In the genomic region with DNA sequence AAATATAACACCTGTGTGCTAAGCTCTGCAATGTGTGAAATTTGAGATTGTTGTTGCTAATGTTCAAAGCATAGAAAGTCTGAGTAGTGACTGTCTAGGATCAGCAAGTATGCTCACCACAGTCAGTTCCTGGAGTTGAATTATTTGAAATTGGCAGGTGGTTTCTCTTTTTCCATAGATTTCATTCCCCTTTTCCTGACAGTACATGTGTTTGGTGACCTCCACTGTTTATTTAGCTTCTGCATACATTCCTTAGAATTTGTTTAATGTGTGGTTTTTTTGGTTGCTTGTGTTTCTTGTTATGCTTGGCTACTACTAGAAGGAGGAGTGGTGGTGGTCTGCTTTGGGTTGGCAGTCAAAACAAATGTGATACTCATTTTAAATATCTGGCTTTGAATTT, we compare ENCODE assay signal across 22 cellular contexts. TPM values are rescaled to one million over a fixed set of nuclear protein-coding genes. Genes with fewer than 3 reads are reported as not detected.
DNase-seq lines count a peak whose midpoint lies in the region; ATAC-seq, FAIRE-seq and TF ChIP-seq lines count a peak whose summit lies in the region.
"Had no signal": no experiment of that assay in that cellular context is flagged by ENCODE, and none has a peak within 500 bp of the region (broad histone marks: within the 10 kb centered on the region; RNA-seq: fewer than 3 reads in every experiment).

No MANE protein-coding gene starts in this region.

- H3K4me3 ChIP-seq in HEK293 (ENCODE audit: low read depth, low read length) (no peak overlapping the region), astrocyte (ENCODE audit: insufficient read depth, low read depth, low read length) (no peak overlapping the region), endothelial cell of umbilical vein (replicated peaks in 1 of 3; ENCODE audit: insufficient read depth in 1 of 3, low read depth in 1 of 3, low read length in 3 of 3) (no peak overlapping the region)
- H3K4me3 ChIP-seq: HAP-1, K562, PC-9, SJCRH30 had no signal

- intact Hi-C loops in endothelial cell of umbilical vein (cut with micrococcal nuclease): no loop called here

- no peaks in the 10 kb centered on the region for H3K9me1 ChIP-seq in endothelial cell of umbilical vein (replicated peaks; ENCODE audit: control insufficient read depth, extremely low read depth, insufficient read depth, low read length)

- peak; percentile 29 for DNase-seq in Daoy (ENCODE audit: low read depth)
- DNase-seq in astrocyte (ENCODE audit: low read depth): peak; percentile 62
- peak; percentile 78 for DNase-seq in endothelial cell of umbilical vein (ENCODE audit: low read depth, low spot score)
- DNase-seq in D721Med (ENCODE audit: insufficient read length, low spot score): no peak
- DNase-seq in stimulated activated CD4-positive, alpha-beta T cell treated with anti-CD3 and anti-CD28 coated beads, Interleukin-12 subunit alpha, Interleukin-12 subunit beta, amount 100 ng/mL, for 4 hours: no peak
- no peak for DNase-seq in LoVo (ENCODE audit: low spot score)
- DNase-seq: ACHN, AML-193, GDM1, NCI-H187 treated with DMSO at 0.1 percent for 48 hours, NCI-H510A, NCI-H82, PC-9, T-helper 17 cell had no signal

- H3K27ac ChIP-seq in HEK293 (ENCODE audit: extremely low read depth, low read depth, low read length) (no peak overlapping the region), astrocyte (ENCODE audit: low read depth, low read length) (no peak overlapping the region), endothelial cell of umbilical vein (ENCODE audit: insufficient read depth, low read depth, low read length) (no peak overlapping the region)
- H3K27ac ChIP-seq: PC-9, RWPE1, SJCRH30 had no signal

- peaks cover 11% of the 10 kb centered on the region for H3K4me1 ChIP-seq in HEK293 (ENCODE audit: control insufficient read depth, insufficient read depth, low read length)
- no peaks in the 10 kb centered on the region for H3K4me1 ChIP-seq in astrocyte (ENCODE audit: insufficient read depth, low read length)
- no peaks in the 10 kb centered on the region for H3K4me1 ChIP-seq in endothelial cell of umbilical vein (ENCODE audit: control insufficient read depth, extremely low read depth, insufficient read depth, low read length)
- H3K4me1 ChIP-seq: HAP-1 had no signal

- H3K4me2 ChIP-seq in astrocyte (ENCODE audit: low read length) (no peak overlapping the region), endothelial cell of umbilical vein (ENCODE audit: insufficient read depth, low read length) (no peak overlapping the region)
- H3K4me2 ChIP-seq: PC-9 had no signal

- no peaks in the 10 kb centered on the region for H3K27me3 ChIP-seq in astrocyte (ENCODE audit: insufficient read depth, low read length)
- H3K27me3 ChIP-seq in endothelial cell of umbilical vein (ENCODE audit: control insufficient read depth in 2 of 2, insufficient read depth in 2 of 2, low read length in 2 of 2): no peaks in the 10 kb centered on the region
- H3K27me3 ChIP-seq: SJCRH30 had no signal

- H2AFZ ChIP-seq in astrocyte (ENCODE audit: low read depth, low read length): no peak overlapping the region
- H2AFZ ChIP-seq in endothelial cell of umbilical vein (ENCODE audit: low read depth, low read length): no peak overlapping the region
- H2AFZ ChIP-seq: PC-9 had no signal

- no peak for TF ChIP-seq POLR2A in endothelial cell of umbilical vein (IDR thresholded peaks at IDR 0.05; ENCODE audit: low read depth, low read length)

- POLR2A ChIA-PET in HEK293 (lab: Yijun Ruan, JAX): no interaction called here
- POLR2A ChIA-PET in endothelial cell of umbilical vein (lab: Charles Lee): no interaction called here

- no peaks in the 10 kb centered on the region; a peak in 1 of 3 replicates for H3K36me3 ChIP-seq in HEK293 (ENCODE audit: control insufficient read depth in 2 of 2, insufficient read depth in 1 of 2, low read length in 2 of 2)
- no peaks in the 10 kb centered on the region for H3K36me3 ChIP-seq in astrocyte (ENCODE audit: insufficient read depth, low read length)
- no peaks in the 10 kb centered on the region for H3K36me3 ChIP-seq in endothelial cell of umbilical vein (ENCODE audit: control insufficient read depth in 2 of 2, extremely low read depth in 1 of 2, insufficient read depth in 2 of 2, low read length in 2 of 2)
- H3K36me3 ChIP-seq: HAP-1 had no signal

- no peaks in the 10 kb centered on the region for H3K36me3 Mint-ChIP-seq in astrocyte (ENCODE audit: low read depth, unreplicated experiment)
- H3K36me3 Mint-ChIP-seq: CD14-positive monocyte had no signal

- H3K4me3 Mint-ChIP-seq in astrocyte (ENCODE audit: unreplicated experiment): no peak overlapping the region
- H3K4me3 Mint-ChIP-seq: CD14-positive monocyte, T-helper 17 cell had no signal

- no peaks in the 10 kb centered on the region for H3K27me3 Mint-ChIP-seq in astrocyte (ENCODE audit: low read depth, unreplicated experiment)

- H3K9me3 ChIP-seq in HEK293 (ENCODE audit: control insufficient read depth, insufficient read depth, low read depth, low read length) (no peaks in the 10 kb centered on the region), astrocyte (ENCODE audit: insufficient read depth, low read depth, low read length) (no peaks in the 10 kb centered on the region), endothelial cell of umbilical vein (replicated peaks; ENCODE audit: control insufficient read depth, insufficient read depth, low read length) (no peaks in the 10 kb centered on the region)
- H3K9me3 ChIP-seq: HAP-1 had no signal

- ATAC-seq in GM18519 (IDR thresholded peaks at IDR 0.05; ENCODE audit: low FRiP score, unreplicated experiment): no peak
- ATAC-seq: K562, T-helper 17 cell had no signal

- no peaks in the 10 kb centered on the region for H3K9me3 Mint-ChIP-seq in astrocyte (ENCODE audit: unreplicated experiment)

- TF ChIP-seq CTCF in HEK293 (tag by site-specific recombination; IDR thresholded peaks at IDR 0.05): no peak
- TF ChIP-seq CTCF in astrocyte (IDR thresholded peaks at IDR 0.05; ENCODE audit: insufficient read depth, low read depth, low read length): no peak
- TF ChIP-seq CTCF in endothelial cell of umbilical vein (IDR thresholded peaks at IDR 0.05; ENCODE audit: extremely low read depth in 1 of 2, insufficient read depth in 1 of 2, low read depth in 1 of 2, low read length in 2 of 2): no peak
- TF ChIP-seq CTCF in D721Med (IDR thresholded peaks at IDR 0.05; ENCODE audit: insufficient read depth, missing control alignments): no peak

- no peaks in the 10 kb centered on the region for H3K79me2 ChIP-seq in astrocyte (ENCODE audit: insufficient read depth, low read length)
- H3K79me2 ChIP-seq in endothelial cell of umbilical vein (ENCODE audit: control insufficient read depth, insufficient read depth, low read length): no peaks in the 10 kb centered on the region

- no TSS peak for BruUV-seq in endothelial cell of umbilical vein (replicated peaks; lab: Mats Ljungman, UMichigan)

- H3K9ac ChIP-seq in astrocyte (ENCODE audit: low read length) (no peak overlapping the region), endothelial cell of umbilical vein (replicated peaks; ENCODE audit: extremely low read depth, insufficient read depth, low read length) (no peak overlapping the region)

- no peaks in the 10 kb centered on the region for H3K4me1 Mint-ChIP-seq in astrocyte (ENCODE audit: low read depth, unreplicated experiment)
- H3K4me1 Mint-ChIP-seq: CD14-positive monocyte had no signal

- FAIRE-seq in astrocyte (lab: Jason Lieb, UNC) (no peak), endothelial cell of umbilical vein (lab: Jason Lieb, UNC) (peak; percentile 26), D721Med (lab: Jason Lieb, UNC) (no peak)
- FAIRE-seq: GM19239, K562 had no signal

- dilution Hi-C loops in endothelial cell of umbilical vein (cut with MboI; ENCODE audit: extremely low pct_ligation_motif_present, low sequenced_read_pairs): no loop called here

- CTCF ChIA-PET in HEK293 (lab: Yijun Ruan, JAX) (no interaction called here), endothelial cell of umbilical vein (lab: Charles Lee) (interaction anchor here (1.0 to 1.6 kb wide), 2 partner anchors 40 to 73 kb away, joined by 3 to 7 read pairs; no protein-coding TSS in a partner anchor)

- H3K27ac Mint-ChIP-seq in astrocyte (ENCODE audit: unreplicated experiment): no peak overlapping the region
- H3K27ac Mint-ChIP-seq: CD14-positive monocyte, T-helper 17 cell had no signal

- H4K20me1 ChIP-seq in astrocyte (ENCODE audit: insufficient read depth, low read length) (no peaks in the 10 kb centered on the region), endothelial cell of umbilical vein (replicated peaks; ENCODE audit: control insufficient read depth, extremely low read depth, insufficient read depth, low read length) (no peaks in the 10 kb centered on the region)

TF ChIP-seq in endothelial cell of umbilical vein, 7 proteins besides CTCF, POLR2A, EP300 and RAD21:
- TF ChIP-seq JUN (IDR thresholded peaks at IDR 0.05; ENCODE audit: borderline replicate concordance, insufficient read depth, insufficient read length, low read depth) (no peak), EZH2 (IDR thresholded peaks at IDR 0.05; ENCODE audit: borderline replicate concordance, low read depth, low read length, severe bottlenecking) (no peak), POLR2AphosphoS5 (IDR thresholded peaks at IDR 0.05; ENCODE audit: insufficient read depth, low read depth, low read length) (no peak), GATA2 (IDR thresholded peaks at IDR 0.05; ENCODE audit: insufficient read depth, insufficient read length, low read depth, low read length) (no peak), MYC (IDR thresholded peaks at IDR 0.05; ENCODE audit: low read depth, low read length) (no peak)
- TF ChIP-seq, protein P1, sequence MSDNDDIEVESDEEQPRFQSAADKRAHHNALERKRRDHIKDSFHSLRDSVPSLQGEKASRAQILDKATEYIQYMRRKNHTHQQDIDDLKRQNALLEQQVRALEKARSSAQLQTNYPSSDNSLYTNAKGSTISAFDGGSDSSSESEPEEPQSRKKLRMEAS (IDR thresholded peaks at IDR 0.05; ENCODE audit: insufficient read depth, insufficient read length): no peak

RNA-seq across cellular contexts. Expression of a gene that starts 52.3 kb away (rescaled TPM):
- 0.09 and 1.7 TPM in 2 replicates for total RNA-seq in Daoy (2014; rRNA removed; shearing (Covaris generic))
- 3.3 and 3.4 TPM in 2 replicates for total RNA-seq in astrocyte
- 2.7 and 3.3 TPM in 2 replicates for total RNA-seq in endothelial cell of umbilical vein
- 0.25 and 0.37 TPM in 2 replicates for polyA plus RNA-seq in endothelial cell of umbilical vein
- polyA plus RNA-seq in endothelial cell of umbilical vein (2011; cell fraction: cytosol; rRNA removed): 0.18 and 0.27 TPM in 2 replicates
- 0.31 and 0.72 TPM in 2 replicates for polyA plus RNA-seq in endothelial cell of umbilical vein (2011; cell fraction: nucleus; rRNA removed)
- 0.31 and 0.70 TPM in 2 replicates for polyA plus RNA-seq in endothelial cell of umbilical vein (2012)
- 0.24 and 2.0 TPM in 2 replicates for polyA minus RNA-seq in endothelial cell of umbilical vein
- polyA minus RNA-seq in endothelial cell of umbilical vein (2011; cell fraction: cytosol; rRNA and poly(A)+ RNA removed): 2.6 TPM
- 1.2 and 2.4 TPM in 2 replicates for polyA minus RNA-seq in endothelial cell of umbilical vein (2011; cell fraction: nucleus; rRNA and poly(A)+ RNA removed)
- total RNA-seq: K562 had no signal
- polyA plus RNA-seq: CD14-positive monocyte, K562 had no signal

Comparison
In these comparisons a context has a peak if more than half of its experiments do, and no peak if none do; other contexts are left out.
1. DNase-seq: peak in Daoy (single experiment), astrocyte (single experiment) and endothelial cell of umbilical vein (single experiment); none in D721Med (single experiment), stimulated activated CD4-positive, alpha-beta T cell treated with anti-CD3 and anti-CD28 coated beads, Interleukin-12 subunit alpha, Interleukin-12 subunit beta, amount 100 ng/mL, for 4 hours (single experiment) and LoVo (single experiment).